12 cellular contexts compared by ENCODE assay signal in the genomic region with DNA sequence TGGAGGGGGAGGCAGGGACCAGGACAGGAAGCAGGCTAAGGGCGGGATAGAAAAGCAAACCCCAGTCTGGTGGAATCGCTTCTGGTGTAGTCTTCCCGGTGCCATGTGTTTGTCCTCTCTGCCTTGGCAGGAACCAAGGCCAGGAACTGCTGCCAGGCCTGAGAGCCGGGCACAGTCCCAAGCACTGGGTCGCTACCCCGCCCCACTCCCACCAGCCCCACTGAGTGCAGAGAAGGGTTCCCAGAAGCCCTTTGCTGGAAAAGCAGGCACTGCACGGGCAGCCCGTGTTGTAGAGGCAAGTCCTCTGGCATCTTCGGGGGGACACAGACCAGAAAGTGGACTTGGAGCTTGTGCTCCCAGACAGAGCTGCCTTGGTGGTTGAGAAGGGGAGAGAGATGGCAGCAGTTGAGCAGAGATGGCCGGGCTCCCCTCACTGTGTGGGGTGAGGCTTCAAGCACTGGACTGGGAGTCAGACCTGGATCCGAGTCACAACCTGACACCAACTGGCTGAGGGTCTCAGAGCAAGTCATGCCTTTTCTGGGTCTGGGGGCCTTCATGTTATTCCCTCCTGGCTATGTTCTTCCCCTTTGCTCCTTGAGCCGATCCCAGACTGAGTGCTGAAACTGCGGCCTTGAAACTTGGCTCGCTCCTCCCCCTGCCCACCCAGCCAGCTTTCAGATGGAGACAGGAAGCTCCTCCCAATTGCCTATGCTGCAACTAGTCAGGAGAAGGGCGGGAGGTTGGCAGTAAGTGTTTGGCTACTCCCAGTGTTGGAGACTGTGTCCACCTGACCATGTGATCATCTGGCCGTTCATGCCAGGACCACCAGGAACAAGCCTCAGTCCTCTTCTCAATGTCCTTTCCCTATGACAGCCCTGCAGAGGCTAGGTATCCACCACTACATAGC. TPM values are rescaled to one million over a fixed set of nuclear protein-coding genes. Genes with fewer than 3 reads are reported as not detected.
DNase-seq lines count a peak whose midpoint lies in the region; ATAC-seq, FAIRE-seq and TF ChIP-seq lines count a peak whose summit lies in the region.
"Had no signal": no experiment of that assay in that cellular context is flagged by ENCODE, and none has a peak within 500 bp of the region (broad histone marks: within the 10 kb centered on the region; RNA-seq: fewer than 3 reads in every experiment).

No MANE protein-coding gene starts in this region.

- intact Hi-C loops in heart right ventricle (cut with DNase I) = loop anchor here in 2 of 10 donors (2.0 to 10.0 kb wide), 3 partner anchors 39 to 66 kb away; a partner anchor contains a TSS
- intact Hi-C loops in pancreas (cut with DNase I) = no loop called here

- H3K27me3 ChIP-seq in heart right ventricle = no peaks in the 10 kb centered on the region
- no peaks in the 10 kb centered on the region for H3K27me3 ChIP-seq in pancreas
- no peaks in the 10 kb centered on the region for H3K27me3 ChIP-seq in HAP-1 (ENCODE audit: low read depth)

- in situ Hi-C loops in HAP-1 (cut with MboI; ENCODE audit: low sequenced_read_pairs) = no loop called here

- H3K27ac ChIP-seq in angular gyrus (ENCODE audit: low read depth, low read length) = peak overlapping the region; percentile 64
- peak overlapping the region in 9 of 10 donors; percentile 32 to 85 (median 75) for H3K27ac ChIP-seq in heart right ventricle
- H3K27ac ChIP-seq in pancreas = peak overlapping the region; percentile 40 to 87 (median 64)
- H3K27ac ChIP-seq: KMS-11 had no signal

- TF ChIP-seq CTCF in heart right ventricle (IDR thresholded peaks at IDR 0.05) (no peak), pancreas (IDR thresholded peaks at IDR 0.05) (no peak)

- H3K4me3 ChIP-seq in heart right ventricle (peak overlapping the region in 5 of 10 donors; percentile 5 to 28 (median 14)), pancreas (peak overlapping the region in 2 of 4 donors; percentile 1 to 4), HAP-1 (no peak overlapping the region)

- WGBS in heart right ventricle, 2 donors = 26 to 28% methylated on average over 12 to 16 of the region's 16 CpGs
- whole genome bisulfite sequencing in pancreas, 2 donors = 13 to 24% methylated on average over 15 to 16 of the region's 16 CpGs

- DNase-seq in AG20443 (ENCODE audit: low spot score) (peak; percentile 60), heart right ventricle (peak; percentile 48 to 56), pancreas (peak; percentile 75 to 89 (median 82)), HAP-1 (ENCODE audit: low spot score in 2 of 2) (no peak)
- DNase-seq in stimulated activated CD4-positive, alpha-beta T cell treated with anti-CD3 and anti-CD28 coated beads, Interleukin-4, amount 100 ng/mL, for 1 hour = no peak
- no peak for DNase-seq in effector CD4-positive, alpha-beta T cell
- DNase-seq: activated CD4-positive, alpha-beta T cell treated with anti-CD3 and anti-CD28 coated beads for 4 hours; naive B cell; PC-3 had no signal

- no peaks in the 10 kb centered on the region for H3K36me3 ChIP-seq in heart right ventricle
- no peaks in the 10 kb centered on the region for H3K36me3 ChIP-seq in pancreas
- H3K36me3 ChIP-seq in HAP-1 (replicated peaks) = no peaks in the 10 kb centered on the region

- ATAC-seq in heart right ventricle (peak; percentile 54 to 92 (median 86)), pancreas (peak; percentile 77 to 86 (median 80)), GM21423 (IDR thresholded peaks at IDR 0.05; ENCODE audit: unreplicated experiment) (no peak)
- ATAC-seq: PC-3 had no signal

- FAIRE-seq in pancreas (lab: Jason Lieb, UNC) = no peak

- H3K4me1 ChIP-seq in heart right ventricle = peaks cover 0 to 47% (median 11%) of the 10 kb centered on the region in 9 donors
- H3K4me1 ChIP-seq in pancreas = peaks cover under 1 to 13% (median 7%) of the 10 kb centered on the region in 3 donors
- H3K4me1 ChIP-seq in HAP-1 = peaks cover 13% of the 10 kb centered on the region

- H3K9me3 ChIP-seq in heart right ventricle = no peaks in the 10 kb centered on the region
- H3K9me3 ChIP-seq in pancreas = no peaks in the 10 kb centered on the region
- H3K9me3 ChIP-seq in HAP-1 = no peaks in the 10 kb centered on the region

RNA-seq across cellular contexts. Expression of a gene that starts 59.7 kb away (rescaled TPM):
- 10 to 100 TPM in 6 of 10 donors, 1 to 10 TPM in 4; 9.2 to 14.0 (median 11.2) TPM for total RNA-seq in heart right ventricle
- polyA plus RNA-seq in heart right ventricle = 1 to 10 TPM; 2.4 to 4.1 TPM
- 10 to 100 TPM in 1 of 6 donors, 1 to 10 TPM in 5; 3.3 to 10.2 (median 4.9) TPM for total RNA-seq in pancreas
- polyA plus RNA-seq in pancreas = 1 to 10 TPM; 1.1 to 3.6 TPM

Comparison
In these comparisons a context has a peak if more than half of its experiments do, and no peak if none do; other contexts are left out.
1. DNase-seq: peak in AG20443 (single experiment), heart right ventricle (2 of 2) and pancreas (6 of 6); none in stimulated activated CD4-positive, alpha-beta T cell treated with anti-CD3 and anti-CD28 coated beads, Interleukin-4, amount 100 ng/mL, for 1 hour (single experiment), effector CD4-positive, alpha-beta T cell (single experiment) and HAP-1 (0 of 2).
2. Peak in every context shown above with its lines, with median percentiles within 50 percentile points of each other: H3K27ac ChIP-seq.